In the genomic region with DNA sequence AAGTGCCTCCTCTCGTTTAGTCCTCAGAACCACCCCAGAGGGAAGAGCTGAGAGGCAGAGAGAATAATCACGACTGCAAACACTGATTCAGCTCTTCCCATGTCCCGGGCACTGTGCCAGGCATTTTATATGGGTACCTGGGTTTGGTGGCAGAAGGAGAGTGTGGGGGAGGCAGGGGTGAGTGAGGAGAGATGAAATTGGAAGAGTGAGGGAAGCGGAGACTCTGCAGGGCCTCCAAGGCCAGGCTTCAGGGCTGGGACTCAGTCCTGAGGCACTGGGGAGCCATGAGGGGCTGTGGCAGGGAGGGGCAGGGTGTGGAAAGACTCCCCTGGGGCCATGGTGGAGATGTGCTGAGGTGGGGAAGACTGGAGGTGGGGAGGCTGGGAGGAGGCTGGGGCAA, we compare ENCODE assay signal across 12 cellular contexts. TPM values are rescaled to one million over a fixed set of nuclear protein-coding genes. Genes with fewer than 3 reads are reported as not detected.
A peak's percentile ranks its signal among the peaks of the same experiment; 100 is the strongest.
DNase-seq lines count a peak whose midpoint lies in the region; ATAC-seq and TF ChIP-seq lines count a peak whose summit lies in the region.
"Had no signal": no experiment of that assay in that cellular context is flagged by ENCODE, and none has a peak within 500 bp of the region (broad histone marks: within the 10 kb centered on the region; RNA-seq: fewer than 3 reads in every experiment).

No MANE protein-coding gene starts in this region.

- CTCF ChIA-PET in activated CD8-positive, alpha-beta T cell treated with anti-CD3 and anti-CD28 coated beads, Interleukin-2, amount 10 ng/mL, durations not matched to agents 7 days and 5 days (lab: Charles Lee), result interaction anchor here (0.9 to 1.8 kb wide), 2 partner anchors 9 to 18 kb away, joined by 4 to 8 read pairs; a partner anchor contains a TSS
- CTCF ChIA-PET in activated CD8-positive, alpha-beta T cell treated with anti-CD3 and anti-CD28 coated beads for 36 hours (lab: Charles Lee), result interaction anchor here (1.3 kb wide), 1 partner anchor 58 kb away, joined by 3 read pairs; no protein-coding TSS in a partner anchor

- no peak overlapping the region for H3K4me3 ChIP-seq in RWPE2 (ENCODE audit: severe bottlenecking)
- H3K4me3 ChIP-seq in GM23338, result no peak overlapping the region
- H3K4me3 ChIP-seq: sigmoid colon had no signal

- H3K9me2 ChIP-seq in GM23338 (ENCODE audit: insufficient read depth), result no peaks in the 10 kb centered on the region

- POLR2A ChIA-PET in activated CD8-positive, alpha-beta T cell treated with anti-CD3 and anti-CD28 coated beads, Interleukin-2, amount 10 ng/mL, durations not matched to agents 7 days and 5 days (lab: Charles Lee), result interaction anchor here (0.6 to 1.0 kb wide), 2 partner anchors 40 to 169 kb away, joined by 3 read pairs; no protein-coding TSS in a partner anchor
- POLR2A ChIA-PET in activated CD8-positive, alpha-beta T cell treated with anti-CD3 and anti-CD28 coated beads for 36 hours (lab: Charles Lee), result interaction anchor here (0.9 to 1.6 kb wide), 2 partner anchors 8 to 14 kb away, joined by 3 to 5 read pairs; no protein-coding TSS in a partner anchor

- no peaks in the 10 kb centered on the region for H3K27me3 ChIP-seq in RWPE2 (ENCODE audit: insufficient read depth, poor library complexity, severe bottlenecking)
- H3K27me3 ChIP-seq in GM23338 (ENCODE audit: insufficient read depth), result no peaks in the 10 kb centered on the region
- H3K27me3 ChIP-seq: sigmoid colon had no signal

- H3K4me1 Mint-ChIP-seq in activated CD8-positive, alpha-beta T cell treated with anti-CD3 and anti-CD28 coated beads, Interleukin-2, amount 10 ng/mL, durations not matched to agents 7 days and 5 days (ENCODE audit: low read depth), result no peaks in the 10 kb centered on the region
- H3K4me1 Mint-ChIP-seq in GM23338, result peaks cover 2% of the 10 kb centered on the region; the same call in 1 of the 3 replicates
- no peaks in the 10 kb centered on the region for H3K4me1 Mint-ChIP-seq in activated CD8-positive, alpha-beta T cell treated with anti-CD3 and anti-CD28 coated beads for 36 hours (ENCODE audit: low read depth)

- no peaks in the 10 kb centered on the region for H3K9me3 ChIP-seq in RWPE2 (ENCODE audit: severe bottlenecking)
- H3K9me3 ChIP-seq: sigmoid colon had no signal

- no peak overlapping the region for H2AFZ ChIP-seq in GM23338

- no peaks in the 10 kb centered on the region for H3K9me3 Mint-ChIP-seq in activated CD8-positive, alpha-beta T cell treated with anti-CD3 and anti-CD28 coated beads, Interleukin-2, amount 10 ng/mL, durations not matched to agents 7 days and 5 days (ENCODE audit: insufficient read depth)
- H3K9me3 Mint-ChIP-seq in GM23338, result no peaks in the 10 kb centered on the region
- H3K9me3 Mint-ChIP-seq in activated CD8-positive, alpha-beta T cell treated with anti-CD3 and anti-CD28 coated beads for 36 hours, result no peaks in the 10 kb centered on the region

- no peaks in the 10 kb centered on the region for H3K36me3 ChIP-seq in RWPE2 (ENCODE audit: low read depth)
- H3K36me3 ChIP-seq in GM23338 (ENCODE audit: insufficient read depth), result no peaks in the 10 kb centered on the region
- H3K36me3 ChIP-seq: sigmoid colon had no signal

- TF ChIP-seq CTCF in RWPE2 (IDR thresholded peaks at IDR 0.05; ENCODE audit: poor library complexity, severe bottlenecking) (no peak), GM23338 (conservative IDR thresholded peaks at IDR 0.05; ENCODE audit: low read depth in 2 of 2) (no peak)
- TF ChIP-seq CTCF in activated CD8-positive, alpha-beta T cell treated with anti-CD3 and anti-CD28 coated beads for 36 hours (IDR thresholded peaks at IDR 0.05), result no peak

- no peak overlapping the region for H3K4me3 Mint-ChIP-seq in activated CD8-positive, alpha-beta T cell treated with anti-CD3 and anti-CD28 coated beads, Interleukin-2, amount 10 ng/mL, durations not matched to agents 7 days and 5 days
- no peak overlapping the region; the same call in 2 of the 3 replicates for H3K4me3 Mint-ChIP-seq in GM23338
- no peak overlapping the region for H3K4me3 Mint-ChIP-seq in activated CD8-positive, alpha-beta T cell treated with anti-CD3 and anti-CD28 coated beads for 36 hours

- intact Hi-C loops in left colon (cut with DNase I, micrococcal nuclease), result no loop called here
- intact Hi-C loops in activated CD8-positive, alpha-beta T cell treated with anti-CD3 and anti-CD28 coated beads for 36 hours (cut with micrococcal nuclease), result no loop called here

- peaks cover 6% of the 10 kb centered on the region for H3K4me1 ChIP-seq in RWPE2 (ENCODE audit: insufficient read depth, poor library complexity, severe bottlenecking)
- no peaks in the 10 kb centered on the region for H3K4me1 ChIP-seq in GM23338 (ENCODE audit: insufficient read depth)
- H3K4me1 ChIP-seq: sigmoid colon had no signal

- ATAC-seq in RWPE2 (ENCODE audit: low read depth) (peak; percentile 37; the same call in 2 of the 3 replicates), left colon (peak; percentile 36), GM23338 (no peak), HG02884 (IDR thresholded peaks at IDR 0.05; ENCODE audit: unreplicated experiment) (no peak)
- no peak for ATAC-seq in activated CD8-positive, alpha-beta T cell treated with anti-CD3 and anti-CD28 coated beads, Interleukin-2, amount 10 ng/mL, durations not matched to agents 7 days and 5 days
- no peak for ATAC-seq in activated CD8-positive, alpha-beta T cell treated with anti-CD3 and anti-CD28 coated beads for 36 hours

- no peaks in the 10 kb centered on the region for H3K27me3 Mint-ChIP-seq in activated CD8-positive, alpha-beta T cell treated with anti-CD3 and anti-CD28 coated beads, Interleukin-2, amount 10 ng/mL, durations not matched to agents 7 days and 5 days (ENCODE audit: low read depth)
- peaks cover 16% of the 10 kb centered on the region for H3K27me3 Mint-ChIP-seq in GM23338 (ENCODE audit: insufficient read depth, low read depth, poor library complexity)
- H3K27me3 Mint-ChIP-seq in activated CD8-positive, alpha-beta T cell treated with anti-CD3 and anti-CD28 coated beads for 36 hours, result no peaks in the 10 kb centered on the region

- no peaks in the 10 kb centered on the region for H4K20me1 ChIP-seq in GM23338 (replicated peaks; ENCODE audit: insufficient read depth)

- no peaks in the 10 kb centered on the region for H3F3A ChIP-seq in GM23338 (replicated peaks; ENCODE audit: low read depth)

- no peaks in the 10 kb centered on the region for H3K79me2 ChIP-seq in GM23338 (replicated peaks; ENCODE audit: insufficient read depth)

- no peak overlapping the region for H3K4me2 ChIP-seq in GM23338

- H3K27ac Mint-ChIP-seq in activated CD8-positive, alpha-beta T cell treated with anti-CD3 and anti-CD28 coated beads, Interleukin-2, amount 10 ng/mL, durations not matched to agents 7 days and 5 days, result no peak overlapping the region
- H3K27ac Mint-ChIP-seq in GM23338, result no peak overlapping the region
- H3K27ac Mint-ChIP-seq in activated CD8-positive, alpha-beta T cell treated with anti-CD3 and anti-CD28 coated beads for 36 hours, result no peak overlapping the region

- H3K36me3 Mint-ChIP-seq in activated CD8-positive, alpha-beta T cell treated with anti-CD3 and anti-CD28 coated beads, Interleukin-2, amount 10 ng/mL, durations not matched to agents 7 days and 5 days (ENCODE audit: low read depth), result no peaks in the 10 kb centered on the region
- H3K36me3 Mint-ChIP-seq in GM23338 (ENCODE audit: low read depth), result no peaks in the 10 kb centered on the region
- no peaks in the 10 kb centered on the region for H3K36me3 Mint-ChIP-seq in activated CD8-positive, alpha-beta T cell treated with anti-CD3 and anti-CD28 coated beads for 36 hours (ENCODE audit: low read depth)

- DNase-seq in COLO668 (lab: John Stamatoyannopoulos, UW; ENCODE audit: unreplicated experiment) (peak; percentile 85), NCI-H1105 treated with DMSO at 0.1 percent for 48 hours (lab: John Stamatoyannopoulos, UW) (peak; percentile 80), RWPE2 (ENCODE audit: low spot score) (no peak), left colon (peak; percentile 61 to 77), GM23338 (ENCODE audit: low spot score) (no peak)
- no peak for DNase-seq in activated CD8-positive, alpha-beta T cell treated with anti-CD3 and anti-CD28 coated beads, Interleukin-2, amount 10 ng/mL, durations not matched to agents 7 days and 5 days
- DNase-seq in activated CD8-positive, alpha-beta T cell treated with anti-CD3 and anti-CD28 coated beads for 36 hours, result no peak
- DNase-seq: NCI-H526, sigmoid colon had no signal

- H3K27ac ChIP-seq in RWPE2 (ENCODE audit: poor library complexity, severe bottlenecking) (no peak overlapping the region), GM23338 (ENCODE audit: low read depth) (no peak overlapping the region)
- H3K27ac ChIP-seq: sigmoid colon had no signal

RNA-seq across cellular contexts. Expression of a gene that starts 8.7 kb away (rescaled TPM):
- total RNA-seq in left colon, result not detected
- total RNA-seq in activated CD8-positive, alpha-beta T cell treated with anti-CD3 and anti-CD28 coated beads, Interleukin-2, amount 10 ng/mL, durations not matched to agents 7 days and 5 days, result not detected
- not detected in 2 replicates for total RNA-seq in GM23338 (2014; rRNA removed; shearing (Covaris generic))
- polyA plus RNA-seq in GM23338 (2016; fragmentation: Nextera tagmentation; extraction: Ambion mirVana), result not detected in 2 replicates
- total RNA-seq in activated CD8-positive, alpha-beta T cell treated with anti-CD3 and anti-CD28 coated beads for 36 hours, result under 1 TPM in 1 of 2 experiments, not detected in 1; 0.38 TPM
- total RNA-seq: lung microvascular endothelial cell; sigmoid colon; T-helper 2 cell treated with Interferon-gamma antibody and Interleukin-4, amounts not matched to agents 100 ng/mL and 5 ng/mL, for 36 hours had no signal

RNA-seq across cellular contexts. Expression of a gene that starts 9.2 kb away (rescaled TPM):
- 10 to 100 TPM; 12.5 to 18.4 TPM for total RNA-seq in left colon
- 10 to 100 TPM; 17.1 to 19.4 TPM for total RNA-seq in activated CD8-positive, alpha-beta T cell treated with anti-CD3 and anti-CD28 coated beads, Interleukin-2, amount 10 ng/mL, durations not matched to agents 7 days and 5 days
- 15.0 and 16.6 TPM in 2 replicates for total RNA-seq in GM23338 (2014; rRNA removed; shearing (Covaris generic))
- polyA plus RNA-seq in GM23338 (2016; fragmentation: Nextera tagmentation; extraction: Ambion mirVana), result 10.0 and 12.8 TPM in 2 replicates
- total RNA-seq in activated CD8-positive, alpha-beta T cell treated with anti-CD3 and anti-CD28 coated beads for 36 hours, result 10 to 100 TPM; 19.4 to 21.7 TPM

RNA-seq across cellular contexts. Expression of a gene that starts 18.4 kb away (rescaled TPM):
- 100 to 1,000 TPM; 226 to 236 TPM for total RNA-seq in left colon
- total RNA-seq in activated CD8-positive, alpha-beta T cell treated with anti-CD3 and anti-CD28 coated beads, Interleukin-2, amount 10 ng/mL, durations not matched to agents 7 days and 5 days, result 10 to 100 TPM; 70.3 to 71.3 TPM
- total RNA-seq in GM23338 (2014; rRNA removed; shearing (Covaris generic)), result 171 and 184 TPM in 2 replicates
- 176 and 177 TPM in 2 replicates for polyA plus RNA-seq in GM23338 (2016; fragmentation: Nextera tagmentation; extraction: Ambion mirVana)
- 10 to 100 TPM; 66.3 to 66.7 TPM for total RNA-seq in activated CD8-positive, alpha-beta T cell treated with anti-CD3 and anti-CD28 coated beads for 36 hours

RNA-seq across cellular contexts. Expression of a gene that starts 20.6 kb away (rescaled TPM):
- total RNA-seq in left colon, result under 1 TPM; 0.37 to 0.61 TPM
- under 1 TPM; 0.05 to 0.08 TPM for total RNA-seq in activated CD8-positive, alpha-beta T cell treated with anti-CD3 and anti-CD28 coated beads, Interleukin-2, amount 10 ng/mL, durations not matched to agents 7 days and 5 days
- 16.5 and 20.0 TPM in 2 replicates for total RNA-seq in GM23338 (2014; rRNA removed; shearing (Covaris generic))
- polyA plus RNA-seq in GM23338 (2016; fragmentation: Nextera tagmentation; extraction: Ambion mirVana), result 4.4 and 6.0 TPM in 2 replicates
- under 1 TPM; 0.13 to 0.18 TPM for total RNA-seq in activated CD8-positive, alpha-beta T cell treated with anti-CD3 and anti-CD28 coated beads for 36 hours

RNA-seq across cellular contexts. Expression of a gene that starts 47.6 kb away (rescaled TPM):
- 10 to 100 TPM in 1 of 2 donors, 1 to 10 TPM in 1; 8.4 to 33.4 TPM for total RNA-seq in left colon
- total RNA-seq in activated CD8-positive, alpha-beta T cell treated with anti-CD3 and anti-CD28 coated beads, Interleukin-2, amount 10 ng/mL, durations not matched to agents 7 days and 5 days, result 100 to 1,000 TPM; 300 to 320 TPM
- 6.0 and 7.9 TPM in 2 replicates for total RNA-seq in GM23338 (2014; rRNA removed; shearing (Covaris generic))
- polyA plus RNA-seq in GM23338 (2016; fragmentation: Nextera tagmentation; extraction: Ambion mirVana), result 25.1 and 27.9 TPM in 2 replicates
- 100 to 1,000 TPM; 189 to 191 TPM for total RNA-seq in activated CD8-positive, alpha-beta T cell treated with anti-CD3 and anti-CD28 coated beads for 36 hours

Comparison
In these comparisons a context has a peak if more than half of its experiments do, and no peak if none do; other contexts are left out.
1. DNase-seq: peak in COLO668 (single experiment), NCI-H1105 treated with DMSO at 0.1 percent for 48 hours (single experiment) and left colon (2 of 2); none in RWPE2 (single experiment), activated CD8-positive, alpha-beta T cell treated with anti-CD3 and anti-CD28 coated beads, Interleukin-2, amount 10 ng/mL, durations not matched to agents 7 days and 5 days (single experiment), GM23338 (single experiment) and activated CD8-positive, alpha-beta T cell treated with anti-CD3 and anti-CD28 coated beads for 36 hours (single experiment).
2. ATAC-seq: peak in RWPE2 (single experiment) and left colon (single experiment); none in activated CD8-positive, alpha-beta T cell treated with anti-CD3 and anti-CD28 coated beads, Interleukin-2, amount 10 ng/mL, durations not matched to agents 7 days and 5 days (single experiment), GM23338 (single experiment), HG02884 (single experiment) and activated CD8-positive, alpha-beta T cell treated with anti-CD3 and anti-CD28 coated beads for 36 hours (single experiment).